Comparison of ENCODE assay signal across 15 cellular contexts in genomic region chr10:119502618-119503155, GRCh38. TPM values are rescaled to one million over a fixed set of nuclear protein-coding genes. Genes with fewer than 3 reads are reported as not detected.
DNase-seq lines count a peak whose midpoint lies in the region; ATAC-seq and TF ChIP-seq lines count a peak whose summit lies in the region.
"Had no signal": no experiment of that assay in that cellular context is flagged by ENCODE, and none has a peak within 500 bp of the region (broad histone marks: within the 10 kb centered on the region; RNA-seq: fewer than 3 reads in every experiment).

No MANE protein-coding gene starts in this region.

- H2AFZ ChIP-seq in osteoblast (ENCODE audit: low read length) = no peak overlapping the region

- peaks cover 17% of the 10 kb centered on the region for H3K4me1 ChIP-seq in osteoblast (ENCODE audit: insufficient read depth, low read length)
- H3K4me1 ChIP-seq: right atrium auricular region had no signal

- peak overlapping the region; percentile 75 for H3K4me3 Mint-ChIP-seq in T-helper 1 cell treated with Interleukin-12 subunit alpha and Interleukin-12 subunit beta and Interleukin-4 antibody, amounts not matched to agents 30 μg/mL and 1 μg/mL, for 36 hours
- H3K4me3 Mint-ChIP-seq in activated naive CD4-positive, alpha-beta T cell treated with anti-CD3 and anti-CD28 coated beads, Interleukin-2, amount 50 U/mL, for 24 hours = peak overlapping the region; percentile 82
- H3K4me3 Mint-ChIP-seq: neural crest cell had no signal

- H3K27me3 Mint-ChIP-seq in T-helper 1 cell treated with Interleukin-12 subunit alpha and Interleukin-12 subunit beta and Interleukin-4 antibody, amounts not matched to agents 30 μg/mL and 1 μg/mL, for 36 hours (ENCODE audit: low read depth) = no peaks in the 10 kb centered on the region
- no peaks in the 10 kb centered on the region for H3K27me3 Mint-ChIP-seq in activated naive CD4-positive, alpha-beta T cell treated with anti-CD3 and anti-CD28 coated beads, Interleukin-2, amount 50 U/mL, for 24 hours

- H4K20me1 ChIP-seq in osteoblast (ENCODE audit: insufficient read depth, low read length) = peaks cover 4% of the 10 kb centered on the region

- ATAC-seq in HG02610 (IDR thresholded peaks at IDR 0.05; ENCODE audit: unreplicated experiment) (peak; percentile 5), HG02798 (IDR thresholded peaks at IDR 0.05; ENCODE audit: poor library complexity, unreplicated experiment) (no peak), HG02870 (IDR thresholded peaks at IDR 0.05; ENCODE audit: unreplicated experiment) (no peak)

- no peaks in the 10 kb centered on the region for H3K9me3 ChIP-seq in osteoblast (ENCODE audit: low read depth, low read length)
- H3K9me3 ChIP-seq: right atrium auricular region had no signal

- no peak overlapping the region for H3K4me2 ChIP-seq in osteoblast (ENCODE audit: insufficient read depth, low read length)

- no peak overlapping the region for H3K4me3 ChIP-seq in osteoblast (ENCODE audit: insufficient read depth, low read length)
- H3K4me3 ChIP-seq: dorsolateral prefrontal cortex, lung, right atrium auricular region had no signal

- peaks cover 6% of the 10 kb centered on the region for H3K36me3 ChIP-seq in osteoblast (ENCODE audit: insufficient read depth, low read length)

- peak overlapping the region; percentile 96 for H3K27ac Mint-ChIP-seq in T-helper 1 cell treated with Interleukin-12 subunit alpha and Interleukin-12 subunit beta and Interleukin-4 antibody, amounts not matched to agents 30 μg/mL and 1 μg/mL, for 36 hours
- H3K27ac Mint-ChIP-seq in activated naive CD4-positive, alpha-beta T cell treated with anti-CD3 and anti-CD28 coated beads, Interleukin-2, amount 50 U/mL, for 24 hours = peak overlapping the region; percentile 99

- no peaks in the 10 kb centered on the region for H3K27me3 ChIP-seq in osteoblast (ENCODE audit: insufficient read depth, low read length)
- H3K27me3 ChIP-seq: right atrium auricular region had no signal

- H3K9me3 Mint-ChIP-seq in T-helper 1 cell treated with Interleukin-12 subunit alpha and Interleukin-12 subunit beta and Interleukin-4 antibody, amounts not matched to agents 30 μg/mL and 1 μg/mL, for 36 hours = no peaks in the 10 kb centered on the region
- H3K9me3 Mint-ChIP-seq in activated naive CD4-positive, alpha-beta T cell treated with anti-CD3 and anti-CD28 coated beads, Interleukin-2, amount 50 U/mL, for 24 hours = no peaks in the 10 kb centered on the region
- H3K9me3 Mint-ChIP-seq: neural crest cell had no signal

- peaks cover 65% of the 10 kb centered on the region for H3K36me3 Mint-ChIP-seq in T-helper 1 cell treated with Interleukin-12 subunit alpha and Interleukin-12 subunit beta and Interleukin-4 antibody, amounts not matched to agents 30 μg/mL and 1 μg/mL, for 36 hours (ENCODE audit: low read depth)
- peaks cover 34% of the 10 kb centered on the region for H3K36me3 Mint-ChIP-seq in activated naive CD4-positive, alpha-beta T cell treated with anti-CD3 and anti-CD28 coated beads, Interleukin-2, amount 50 U/mL, for 24 hours

- no peak for TF ChIP-seq CTCF in osteoblast (IDR thresholded peaks at IDR 0.05; ENCODE audit: extremely low read depth, low read depth, low read length)

- no peaks in the 10 kb centered on the region for H3K79me2 ChIP-seq in osteoblast (ENCODE audit: insufficient read depth, low read length)

- DNase-seq in T-helper 1 cell (no peak), osteoblast (ENCODE audit: insufficient read length, low spot score, missing footprints) (peak; percentile 57), UCSD-AML1 (lab: John Stamatoyannopoulos, UW; ENCODE audit: unreplicated experiment) (no peak)
- DNase-seq: dorsolateral prefrontal cortex; NK-92 treated with Interleukin-12 subunit alpha and Interleukin-12 subunit beta, amount 100 ng/mL, for 24 hours; SHP77 had no signal

- H3K4me1 Mint-ChIP-seq in T-helper 1 cell treated with Interleukin-12 subunit alpha and Interleukin-12 subunit beta and Interleukin-4 antibody, amounts not matched to agents 30 μg/mL and 1 μg/mL, for 36 hours (ENCODE audit: low read depth) = peaks cover 59% of the 10 kb centered on the region
- H3K4me1 Mint-ChIP-seq in activated naive CD4-positive, alpha-beta T cell treated with anti-CD3 and anti-CD28 coated beads, Interleukin-2, amount 50 U/mL, for 24 hours = peaks cover 93% of the 10 kb centered on the region

- no peak overlapping the region for H3K27ac ChIP-seq in osteoblast (ENCODE audit: low read depth, low read length)
- H3K27ac ChIP-seq: 22Rv1, dorsolateral prefrontal cortex, right atrium auricular region had no signal

RNA-seq across cellular contexts. Expression of gene RGS10, which starts 39.8 kb away (rescaled TPM):
- 24.5 and 29.3 TPM in 2 replicates for total RNA-seq in osteoblast
